8 cellular contexts compared by ENCODE assay signal in genomic region chr3:181711325-181712135, GRCh38. TPM values are rescaled to one million over a fixed set of nuclear protein-coding genes. Genes with fewer than 3 reads are reported as not detected.
DNase-seq lines count a peak whose midpoint lies in the region; ATAC-seq and TF ChIP-seq lines count a peak whose summit lies in the region.

TSS of gene SOX2 (plus strand) at chr3:181711925. CDS start at chr3:181712361, 436 bp downstream.

- WGBS in esophagus, 2 donors, result 3% methylated on average over 37 of the region's 37 CpGs
- 2 to 3% methylated on average over 35 to 37 of the region's 37 CpGs for WGBS in aorta, 2 donors

- H3K4me1 Mint-ChIP-seq in activated naive CD4-positive, alpha-beta T cell treated with anti-CD3 and anti-CD28 coated beads, Interleukin-2, amount 50 U/mL, for 24 hours, result peaks cover 8% of the 10 kb centered on the region
- H3K4me1 Mint-ChIP-seq in CD14-positive monocyte, result peaks cover 10% of the 10 kb centered on the region

- H3K27me3 Mint-ChIP-seq in activated naive CD4-positive, alpha-beta T cell treated with anti-CD3 and anti-CD28 coated beads, Interleukin-2, amount 50 U/mL, for 24 hours, result peaks cover 53% of the 10 kb centered on the region
- H3K27me3 Mint-ChIP-seq in CD14-positive monocyte (ENCODE audit: low read depth in 3 of 3), result peaks cover 65 to 79% (median 78%) of the 10 kb centered on the region in 3 donors

- no peak within 1 kb of the TSS for H3K27ac Mint-ChIP-seq in activated naive CD4-positive, alpha-beta T cell treated with anti-CD3 and anti-CD28 coated beads, Interleukin-2, amount 50 U/mL, for 24 hours
- H3K27ac Mint-ChIP-seq in CD14-positive monocyte, result no peak within 1 kb of the TSS

- H3K4me1 ChIP-seq in esophagus (ENCODE audit: control insufficient read depth in 2 of 2, insufficient read depth in 2 of 2, low read length in 1 of 2), result no peaks in the 10 kb centered on the region
- peaks cover 0 to 34% of the 10 kb centered on the region in 2 donors for H3K4me1 ChIP-seq in muscle layer of duodenum (ENCODE audit: control insufficient read depth in 1 of 2, insufficient read depth in 2 of 2, low read length in 2 of 2)
- no peaks in the 10 kb centered on the region for H3K4me1 ChIP-seq in aorta (ENCODE audit: control insufficient read depth in 1 of 2, insufficient read depth in 2 of 2, low read length in 2 of 2)

- no peak for TF ChIP-seq CTCF in CD14-positive monocyte (IDR thresholded peaks at IDR 0.05)

- ATAC-seq in aorta (ENCODE audit: low FRiP score), result peak; percentile 42

- peaks cover 13% of the 10 kb centered on the region for H3K9me3 Mint-ChIP-seq in activated naive CD4-positive, alpha-beta T cell treated with anti-CD3 and anti-CD28 coated beads, Interleukin-2, amount 50 U/mL, for 24 hours
- peaks cover 0 to 20% (median 14%) of the 10 kb centered on the region in 7 donors for H3K9me3 Mint-ChIP-seq in CD14-positive monocyte

- peak within 1 kb of the TSS; percentile 81 to 92 for H3K4me3 ChIP-seq in esophagus (ENCODE audit: low read depth in 1 of 2, low read length in 2 of 2)
- peak within 1 kb of the TSS; percentile 53 to 58 for H3K4me3 ChIP-seq in muscle layer of duodenum (ENCODE audit: low read depth in 1 of 2, low read length in 2 of 2)
- H3K4me3 ChIP-seq in aorta (ENCODE audit: low read length in 2 of 2), result peak within 1 kb of the TSS; percentile 34 to 74

- peak within 1 kb of the TSS; percentile 93 to 97 for H3K27ac ChIP-seq in esophagus (ENCODE audit: low read depth in 2 of 2, low read length in 1 of 2)
- H3K27ac ChIP-seq in muscle layer of duodenum (ENCODE audit: low read length), result no peak within 1 kb of the TSS
- H3K27ac ChIP-seq in aorta (ENCODE audit: low read depth in 1 of 2, low read length in 2 of 2), result no peak within 1 kb of the TSS

- H3K9me3 ChIP-seq in esophagus (ENCODE audit: control insufficient read depth in 2 of 2, insufficient read depth in 1 of 2, low read depth in 1 of 2, low read length in 1 of 2), result peaks cover 0 to 5% of the 10 kb centered on the region in 2 donors
- H3K9me3 ChIP-seq in muscle layer of duodenum (ENCODE audit: control insufficient read depth in 1 of 2, low read length in 2 of 2), result no peaks in the 10 kb centered on the region
- H3K9me3 ChIP-seq in aorta (ENCODE audit: control insufficient read depth, low read length), result no peaks in the 10 kb centered on the region

- H3K27me3 ChIP-seq in esophagus (ENCODE audit: control insufficient read depth in 1 of 2, insufficient read depth in 2 of 2, low read length in 2 of 2) (peaks cover 0 to 4% of the 10 kb centered on the region in 2 donors), muscle layer of duodenum (ENCODE audit: low read depth, low read length) (peaks cover 66% of the 10 kb centered on the region), aorta (ENCODE audit: control insufficient read depth in 1 of 2, insufficient read depth in 2 of 2, low read length in 1 of 2) (no peaks in the 10 kb centered on the region)

- H3K36me3 ChIP-seq in esophagus (ENCODE audit: control insufficient read depth in 2 of 2, insufficient read depth in 2 of 2, low read length in 1 of 2), result no peaks in the 10 kb centered on the region
- no peaks in the 10 kb centered on the region for H3K36me3 ChIP-seq in muscle layer of duodenum (ENCODE audit: control insufficient read depth in 1 of 2, insufficient read depth in 2 of 2, low read length in 2 of 2)
- no peaks in the 10 kb centered on the region for H3K36me3 ChIP-seq in aorta (ENCODE audit: control insufficient read depth in 1 of 2, insufficient read depth in 2 of 2, low read length in 1 of 2)

- H3K36me3 Mint-ChIP-seq in activated naive CD4-positive, alpha-beta T cell treated with anti-CD3 and anti-CD28 coated beads, Interleukin-2, amount 50 U/mL, for 24 hours, result peaks cover 5% of the 10 kb centered on the region
- peaks cover 0 to 3% of the 10 kb centered on the region in 2 donors for H3K36me3 Mint-ChIP-seq in CD14-positive monocyte

- DNase-seq in activated naive CD4-positive, alpha-beta T cell (lab: John Stamatoyannopoulos, UW), result no peak
- DNase-seq in NCI-H128 (lab: John Stamatoyannopoulos, UW; ENCODE audit: unreplicated experiment), result peak; percentile 85
- DNase-seq in SW 1271 (lab: John Stamatoyannopoulos, UW), result peak; percentile 38 to 64
- DNase-seq in aorta, result peak in 1 of 2 donors; percentile 82
- DNase-seq in CD14-positive monocyte (ENCODE audit: low spot score), result no peak

- intact Hi-C loops in aorta (cut with DNase I), result loop anchor here in 1 of 2 donors (5.0 kb wide), 1 partner anchor 971 kb away; no protein-coding TSS in a partner anchor
- intact Hi-C loops in CD14-positive monocyte (cut with micrococcal nuclease), result loop anchor here in 1 of 2 donors (5.0 kb wide), 1 partner anchor 971 kb away; no protein-coding TSS in a partner anchor

- peak within 1 kb of the TSS; percentile 42 for H3K4me3 Mint-ChIP-seq in activated naive CD4-positive, alpha-beta T cell treated with anti-CD3 and anti-CD28 coated beads, Interleukin-2, amount 50 U/mL, for 24 hours
- peak within 1 kb of the TSS in 1 of 2 donors; percentile 83 for H3K4me3 Mint-ChIP-seq in CD14-positive monocyte

RNA-seq across cellular contexts. Expression of gene SOX2, which starts in this region (rescaled TPM):
- polyA plus RNA-seq in esophagus (10 to 100 TPM; 23.6 to 31.6 TPM), aorta (under 1 TPM in 1 of 2 donors, not detected in 1; 0.13 TPM), CD14-positive monocyte (not detected)
- under 1 TPM; 0.24 to 0.29 TPM for total RNA-seq in aorta

Comparison
In these comparisons a context has a peak if more than half of its experiments do, and no peak if none do; other contexts are left out.
1. RNA of gene SOX2 (polyA plus RNA-seq): 23.6 to 31.6 TPM in esophagus; 0.13 TPM in aorta and not detected in CD14-positive monocyte; every median in the first group is over 10 times any median in the second.
2. Peak in ATAC-seq and H3K4me3 ChIP-seq in aorta; RNA of the gene not detected or under 1 TPM.
3. DNase-seq: peak in NCI-H128 (single experiment) and SW 1271 (2 of 2); none in activated naive CD4-positive, alpha-beta T cell (0 of 4) and CD14-positive monocyte (single experiment).
4. H3K27ac ChIP-seq: peak in esophagus (2 of 2); none in muscle layer of duodenum (single experiment) and aorta (0 of 2).
5. Peak in every context shown above with its lines, with median percentiles within 50 percentile points of each other: H3K4me3 ChIP-seq.